ENCODE assay signal across 16 cellular contexts in genomic region chr20:37397954-37398749, GRCh38.
"Had no signal": no experiment of that assay in that cellular context is flagged by ENCODE, and none has a peak within 500 bp of the region (broad histone marks: within the 10 kb centered on the region; RNA-seq: fewer than 3 reads in every experiment).

No MANE protein-coding gene starts in this region.

- ATAC-seq: activated CD8-positive, alpha-beta T cell treated with anti-CD3 and anti-CD28 coated beads, Interleukin-2, amount 10 ng/mL, durations not matched to agents 7 days and 5 days; gastrocnemius medialis; pancreas had no signal

- H3K27ac ChIP-seq: gastrocnemius medialis, heart right ventricle, pancreas, tibial nerve had no signal

- H3K36me3 ChIP-seq: gastrocnemius medialis had no signal

- DNase-seq: activated B cell treated with CpG ODN at 0.5 μM for 24 hours; activated CD4-positive, alpha-beta T cell treated with anti-CD3 and anti-CD28 coated beads, Interleukin-2, amount 10 ng/mL, durations not matched to agents 24 days and 14 days; activated CD8-positive, alpha-beta memory T cell treated with anti-CD3 and anti-CD28 coated beads, Interleukin-2, amount 50 U/mL, for 48 hours; activated CD8-positive, alpha-beta T cell treated with anti-CD3 and anti-CD28 coated beads, Interleukin-2, amount 10 ng/mL, durations not matched to agents 7 days and 5 days; activated gamma-delta T cell treated with Interleukin-2 at 50 U/mL for 16 hours; activated naive CD8-positive, alpha-beta T cell treated with anti-CD3 and anti-CD28 coated beads, Interleukin-2, amount 10 ng/mL, durations not matched to agents 7 days and 5 days; dermis blood vessel endothelial cell; gastrocnemius medialis; heart right ventricle; stimulated activated naive CD4-positive, alpha-beta T cell treated with Interleukin-2 at 50 U/mL for 16 hours; substantia nigra; T-helper 2 cell had no signal

- H3K4me1 ChIP-seq: gastrocnemius medialis, pancreas had no signal

- H3K9me3 ChIP-seq: gastrocnemius medialis, heart right ventricle, pancreas, tibial nerve had no signal

- FAIRE-seq: islet of Langerhans, pancreas had no signal

- H3K27me3 ChIP-seq: heart right ventricle, pancreas, tibial nerve had no signal

- H3K4me3 ChIP-seq: gastrocnemius medialis, heart right ventricle, lung, pancreas, tibial nerve had no signal
